In the genomic region with DNA sequence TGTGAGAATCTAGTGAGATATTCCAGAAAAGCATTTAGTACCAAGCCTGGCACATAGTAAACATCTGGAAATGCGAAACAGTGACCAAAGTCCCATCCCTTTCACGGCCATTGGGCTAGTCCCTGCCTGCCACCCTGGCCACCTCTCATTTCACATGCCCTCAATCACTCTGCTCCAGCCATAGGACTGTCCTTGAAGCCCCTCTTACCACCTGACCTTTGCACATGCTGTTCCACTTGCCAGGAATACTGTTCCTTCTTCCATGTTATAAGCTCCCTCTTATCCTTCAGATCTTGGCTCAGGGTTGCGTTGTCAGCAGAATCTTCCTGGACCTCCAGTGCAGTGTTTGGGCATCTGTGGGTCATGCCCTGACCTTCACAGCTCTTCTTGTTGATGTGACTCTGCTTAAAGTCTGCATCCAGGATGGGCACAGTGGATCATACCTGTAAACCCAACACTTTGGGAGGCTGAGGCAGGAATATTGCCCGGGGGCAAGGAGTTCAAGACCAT, we compare ENCODE assay signal across 29 cellular contexts.
"Had no signal": no experiment of that assay in that cellular context is flagged by ENCODE, and none has a peak within 500 bp of the region (broad histone marks: within the 10 kb centered on the region; RNA-seq: fewer than 3 reads in every experiment).

No MANE protein-coding gene starts in this region.

- H3K4me2 ChIP-seq: neural progenitor cell had no signal

- H3K9me3 Mint-ChIP-seq: activated naive CD4-positive, alpha-beta T cell treated with anti-CD3 and anti-CD28 coated beads, Interleukin-2, amount 10 ng/mL, durations not matched to agents 7 days and 5 days; activated naive CD8-positive, alpha-beta T cell treated with anti-CD3 and anti-CD28 coated beads, Interleukin-2, amount 10 ng/mL, durations not matched to agents 7 days and 5 days; brain; mesothelial cell of epicardium; naive thymus-derived CD8-positive, alpha-beta T cell; neural progenitor cell; stimulated activated naive CD8-positive, alpha-beta T cell treated with anti-CD3 and anti-CD28 coated beads, Interleukin-15, Interleukin-2, amounts not matched to agents 100 ng/mL and 50 ng/mL, for 24 hours; T-helper 2 cell treated with Interferon-gamma antibody and Interleukin-4, amounts not matched to agents 5 μg/mL and 100 μg/mL, for 36 hours; type B pancreatic cell had no signal

- H3K9ac ChIP-seq: neural progenitor cell had no signal

- ATAC-seq: activated CD4-positive, alpha-beta T cell treated with anti-CD3 and anti-CD28 coated beads for 36 hours; left cardiac atrium; naive thymus-derived CD8-positive, alpha-beta T cell had no signal

- H3K27ac ChIP-seq: ascending aorta, cardiac muscle cell, colonic mucosa, neural progenitor cell, thoracic aorta, uterus had no signal

- H3K9me3 ChIP-seq: ascending aorta, colonic mucosa, right lobe of liver, thoracic aorta, uterus had no signal

- H3K36me3 ChIP-seq: cardiac muscle cell, colonic mucosa, neural progenitor cell, uterus had no signal

- H3K4me3 Mint-ChIP-seq: activated CD4-positive, alpha-beta T cell treated with anti-CD3 and anti-CD28 coated beads for 36 hours; activated naive CD4-positive, alpha-beta T cell treated with anti-CD3 and anti-CD28 coated beads, Interleukin-2, amount 10 ng/mL, durations not matched to agents 7 days and 5 days; activated naive CD8-positive, alpha-beta T cell treated with anti-CD3 and anti-CD28 coated beads, Interleukin-2, amount 10 ng/mL, durations not matched to agents 7 days and 5 days; brain; mesothelial cell of epicardium; naive thymus-derived CD8-positive, alpha-beta T cell; stimulated activated naive CD8-positive, alpha-beta T cell treated with anti-CD3 and anti-CD28 coated beads, Interleukin-15, Interleukin-2, amounts not matched to agents 100 ng/mL and 50 ng/mL, for 24 hours; T-helper 2 cell treated with Interferon-gamma antibody and Interleukin-4, amounts not matched to agents 5 μg/mL and 100 μg/mL, for 36 hours; type B pancreatic cell had no signal

- H3K27me3 Mint-ChIP-seq: activated CD4-positive, alpha-beta T cell treated with anti-CD3 and anti-CD28 coated beads for 36 hours; activated naive CD4-positive, alpha-beta T cell treated with anti-CD3 and anti-CD28 coated beads, Interleukin-2, amount 10 ng/mL, durations not matched to agents 7 days and 5 days; activated naive CD8-positive, alpha-beta T cell treated with anti-CD3 and anti-CD28 coated beads, Interleukin-2, amount 10 ng/mL, durations not matched to agents 7 days and 5 days; brain; naive thymus-derived CD8-positive, alpha-beta T cell; stimulated activated naive CD8-positive, alpha-beta T cell treated with anti-CD3 and anti-CD28 coated beads, Interleukin-15, Interleukin-2, amounts not matched to agents 100 ng/mL and 50 ng/mL, for 24 hours; type B pancreatic cell had no signal

- H3K4me3 ChIP-seq: ascending aorta, cardiac muscle cell, colonic mucosa, neural progenitor cell, right lobe of liver, thoracic aorta, uterus had no signal

- H3K36me3 Mint-ChIP-seq: activated naive CD4-positive, alpha-beta T cell treated with anti-CD3 and anti-CD28 coated beads, Interleukin-2, amount 10 ng/mL, durations not matched to agents 7 days and 5 days; brain; mesothelial cell of epicardium; type B pancreatic cell had no signal

- H3K4me1 ChIP-seq: ascending aorta, colonic mucosa, uterus had no signal

- H3K27ac Mint-ChIP-seq: activated CD4-positive, alpha-beta T cell treated with anti-CD3 and anti-CD28 coated beads for 36 hours; activated naive CD4-positive, alpha-beta T cell treated with anti-CD3 and anti-CD28 coated beads, Interleukin-2, amount 10 ng/mL, durations not matched to agents 7 days and 5 days; mesothelial cell of epicardium; stimulated activated naive CD8-positive, alpha-beta T cell treated with anti-CD3 and anti-CD28 coated beads, Interleukin-15, Interleukin-2, amounts not matched to agents 100 ng/mL and 50 ng/mL, for 24 hours; T-helper 2 cell treated with Interferon-gamma antibody and Interleukin-4, amounts not matched to agents 5 μg/mL and 100 μg/mL, for 36 hours; type B pancreatic cell had no signal

- H3K4me1 Mint-ChIP-seq: activated CD4-positive, alpha-beta T cell treated with anti-CD3 and anti-CD28 coated beads for 36 hours; activated naive CD4-positive, alpha-beta T cell treated with anti-CD3 and anti-CD28 coated beads, Interleukin-2, amount 10 ng/mL, durations not matched to agents 7 days and 5 days had no signal

- H2AFZ ChIP-seq: neural progenitor cell had no signal

- H3K27me3 ChIP-seq: ascending aorta, cardiac muscle cell, colonic mucosa, neural progenitor cell, right lobe of liver, uterus had no signal

- FAIRE-seq: endometrium, frontal cortex had no signal

- DNase-seq: activated CD4-positive, alpha-beta T cell treated with anti-CD3 and anti-CD28 coated beads for 36 hours; activated CD4-positive, alpha-beta T cell treated with anti-CD3 and anti-CD28 coated beads, Interleukin-2, amount 50 U/mL, for 4 hours; activated CD4-positive, CD25-positive, alpha-beta regulatory T cell; activated effector memory CD4-positive, alpha-beta T cell treated with anti-CD3 and anti-CD28 coated beads, Interleukin-2, amount 50 U/mL, for 16 hours; activated naive CD4-positive, alpha-beta T cell treated with anti-CD3 and anti-CD28 coated beads, Interleukin-2, amount 10 ng/mL, durations not matched to agents 7 days and 5 days; activated naive CD8-positive, alpha-beta T cell treated with anti-CD3 and anti-CD28 coated beads, Interleukin-2, amount 10 ng/mL, durations not matched to agents 7 days and 5 days; activated T-cell treated with anti-CD3 and anti-CD28 coated beads for 4 hours; cerebellar nuclear complex; colonic mucosa; effector CD8-positive, alpha-beta T cell; islet precursor cell; left cardiac atrium; naive thymus-derived CD8-positive, alpha-beta T cell; occipital lobe; stimulated activated CD4-positive, alpha-beta T cell treated with anti-CD3 and anti-CD28 coated beads, Interleukin-2, amount 100 ng/mL, for 48 hours; T-helper 1 cell; uterus had no signal
